14 cellular contexts compared by ENCODE assay signal in genomic region chr16:54812229-54812628, GRCh38.
DNase-seq lines count a peak whose midpoint lies in the region; ATAC-seq, FAIRE-seq and TF ChIP-seq lines count a peak whose summit lies in the region.
"Had no signal": no experiment of that assay in that cellular context is flagged by ENCODE, and none has a peak within 500 bp of the region (broad histone marks: within the 10 kb centered on the region; RNA-seq: fewer than 3 reads in every experiment).

No MANE protein-coding gene starts in this region.

- peaks cover 22% of the 10 kb centered on the region for H3K4me1 Mint-ChIP-seq in WTC11

- H3K9me3 Mint-ChIP-seq in WTC11 = no peaks in the 10 kb centered on the region
- H3K9me3 Mint-ChIP-seq: neural crest cell had no signal

- H3K4me3 Mint-ChIP-seq in WTC11 = no peak overlapping the region
- H3K4me3 Mint-ChIP-seq: neural crest cell had no signal

- H3K79me2 ChIP-seq in K562 (ENCODE audit: control insufficient read depth, insufficient read depth, low read length) = no peaks in the 10 kb centered on the region

- H3K36me3 ChIP-seq in K562 (ENCODE audit: control insufficient read depth, insufficient read depth, low read length) (no peaks in the 10 kb centered on the region), right lobe of liver (no peaks in the 10 kb centered on the region)
- H3K36me3 ChIP-seq: SJSA1 had no signal

- H3K27ac ChIP-seq in K562 (ENCODE audit: extremely low read depth, low read depth, low read length) (no peak overlapping the region), right lobe of liver (no peak overlapping the region), RWPE1 (no peak overlapping the region)
- H3K27ac ChIP-seq: SJSA1 had no signal

- DNase-seq in COR-L47 (lab: John Stamatoyannopoulos, UW) (peak; percentile 3), LHCN-M2 (ENCODE audit: low read depth) (peak; percentile 31), K562 (ENCODE audit: extremely low read depth in 1 of 4, low spot score in 3 of 4) (no peak), right lobe of liver (no peak), RWPE1 (ENCODE audit: low spot score) (no peak), GOT3 (lab: John Stamatoyannopoulos, UW) (no peak), WTC11 (ENCODE audit: low spot score) (no peak)
- DNase-seq: dermis blood vessel endothelial cell, DMS79, NCI-H69, small intestine had no signal

- TF ChIP-seq POLR2A in K562 (conservative IDR thresholded peaks at IDR 0.05) (no peak), right lobe of liver (IDR thresholded peaks at IDR 0.05) (no peak)

- BruUV-seq in K562 (replicated peaks; lab: Mats Ljungman, UMichigan) = no TSS peak

- TF ChIP-seq RAD21 in K562 (CRISPR knock-in tag; conservative IDR thresholded peaks at IDR 0.05 in 1 of 2, IDR thresholded peaks at IDR 0.05 in 1 of 2) = peak in 1 of 2 experiments; percentile 34; a peak in 1 of 4 replicates

- no peaks in the 10 kb centered on the region for H3K36me3 Mint-ChIP-seq in WTC11

- peak in 2 of 3 experiments; percentile 1 to 15; a peak in 2 of 6 replicates for TF ChIP-seq CTCF in K562 (IDR thresholded peaks at IDR 0.05 in 2 of 3, conservative IDR thresholded peaks at IDR 0.05 in 1 of 3; ENCODE audit: insufficient read depth in 2 of 3, low read depth in 1 of 3, low read length in 3 of 3)
- TF ChIP-seq CTCF in right lobe of liver (IDR thresholded peaks at IDR 0.05) = peak; percentile 10 to 42 (median 33)
- no peak for TF ChIP-seq CTCF in RWPE1 (conservative IDR thresholded peaks at IDR 0.05; ENCODE audit: low read depth)
- TF ChIP-seq CTCF in WTC11 (IDR thresholded peaks at IDR 0.05) = no peak

- no peak for ATAC-seq in K562
- ATAC-seq in right lobe of liver = peak in 3 of 4 donors; percentile 33 to 51 (median 48)
- ATAC-seq in WTC11 = no peak

- H3K27ac Mint-ChIP-seq in WTC11 = no peak overlapping the region

- peaks cover 0 to 10% of the 10 kb centered on the region in 2 experiments; a peak in 2 of 5 replicates for H3K27me3 ChIP-seq in K562 (ENCODE audit: control insufficient read depth in 2 of 2, insufficient read depth in 2 of 2, low read length in 2 of 2)
- H3K27me3 ChIP-seq in right lobe of liver = no peaks in the 10 kb centered on the region

- H3K27me3 Mint-ChIP-seq in WTC11 (ENCODE audit: low read depth) = no peaks in the 10 kb centered on the region

- TF ChIP-seq EP300 in K562 (IDR thresholded peaks at IDR 0.05; ENCODE audit: low read length) = no peak

- H2AFZ ChIP-seq in K562 (ENCODE audit: low read depth, low read length) = no peak overlapping the region

- no peaks in the 10 kb centered on the region for H3K9me1 ChIP-seq in K562 (ENCODE audit: control insufficient read depth, insufficient read depth, low read length)

- POLR2A ChIA-PET in K562 (lab: Yijun Ruan, JAX) (interaction anchor here (1.2 kb wide), 1 partner anchor 13 kb away, joined by 3 read pairs; no protein-coding TSS in a partner anchor), RWPE1 (lab: Yijun Ruan, JAX; ENCODE audit: low non-redundant PET) (no interaction called here), WTC11 (lab: Charles Lee) (no interaction called here)

- H3K4me3 ChIP-seq in K562 (no peak overlapping the region), right lobe of liver (no peak overlapping the region)
- H3K4me3 ChIP-seq: SJSA1 had no signal

- WGBS in K562 (ENCODE audit: insufficient coverage, low coverage, missing lambda C conversion rate) = 2% methylated on average over 3 of the region's 3 CpGs
- WGBS in right lobe of liver (ENCODE audit: insufficient coverage, low coverage, low lambda C conversion rate, missing lambda C conversion rate) = 19% methylated on average over 3 of the region's 3 CpGs

- H3K9ac ChIP-seq in K562 (ENCODE audit: insufficient read depth in 1 of 2, low read depth in 2 of 2, low read length in 2 of 2) = no peak overlapping the region

- no peak for FAIRE-seq in K562 (lab: Jason Lieb, UNC)
- FAIRE-seq: GM19239, small intestine had no signal

- H3K4me2 ChIP-seq in K562 (ENCODE audit: insufficient read depth, low read length) = no peak overlapping the region

- H3K9me3 ChIP-seq in K562 (replicated peaks; ENCODE audit: control insufficient read depth, insufficient read depth, low read depth, low read length) = no peaks in the 10 kb centered on the region
- H3K9me3 ChIP-seq in right lobe of liver = no peaks in the 10 kb centered on the region
- H3K9me3 ChIP-seq: SJSA1 had no signal

- intact Hi-C loops in K562 (cut with micrococcal nuclease) = no loop called here
- intact Hi-C loops in right lobe of liver (cut with DNase I) = no loop called here

- CTCF ChIA-PET in K562 (lab: Yijun Ruan, JAX; ENCODE audit: low intra/inter-chr PET ratio) = no interaction called here
- CTCF ChIA-PET in RWPE1 (lab: Yijun Ruan, JAX) = interaction anchor here (0.7 kb wide), 1 partner anchor 167 kb away, joined by 3 read pairs; no protein-coding TSS in a partner anchor
- CTCF ChIA-PET in WTC11 (lab: Charles Lee) = no interaction called here

- H3K4me1 ChIP-seq in K562 (replicated peaks in 1 of 2; ENCODE audit: control insufficient read depth in 2 of 2, insufficient read depth in 2 of 2, low read length in 2 of 2) (no peaks in the 10 kb centered on the region), right lobe of liver (no peaks in the 10 kb centered on the region)
- H3K4me1 ChIP-seq: SJSA1 had no signal

- in situ Hi-C loops in K562 (cut with MboI) = no loop called here

- no peaks in the 10 kb centered on the region for H4K20me1 ChIP-seq in K562 (replicated peaks; ENCODE audit: control insufficient read depth, insufficient read depth, low read length)

TF ChIP-seq in K562, 482 proteins besides CTCF, POLR2A, EP300 and RAD21 (continues in another document):
- TF ChIP-seq NBN (IDR thresholded peaks at IDR 0.05; ENCODE audit: low read depth) = no peak
- TF ChIP-seq KAT8 (IDR thresholded peaks at IDR 0.05; ENCODE audit: low read depth) = no peak
- no peak for TF ChIP-seq THRAP3 (IDR thresholded peaks at IDR 0.05; ENCODE audit: borderline replicate concordance)
- TF ChIP-seq ZNF445 (CRISPR knock-in tag; IDR thresholded peaks at IDR 0.05; ENCODE audit: low read depth) = no peak
- no peak for TF ChIP-seq NCOA4 (IDR thresholded peaks at IDR 0.05; ENCODE audit: partially characterized antibody)
- no peak for TF ChIP-seq ZNF133 (CRISPR knock-in tag; IDR thresholded peaks at IDR 0.05)
- TF ChIP-seq DLX4 (CRISPR knock-in tag; IDR thresholded peaks at IDR 0.05) = no peak
- no peak for TF ChIP-seq ZNF197 (CRISPR knock-in tag; IDR thresholded peaks at IDR 0.05; ENCODE audit: low read depth)
- no peak for TF ChIP-seq NFATC3 (IDR thresholded peaks at IDR 0.05)
- TF ChIP-seq BRD4 (IDR thresholded peaks at IDR 0.05) = no peak
- no peak for TF ChIP-seq ZNF668 (CRISPR knock-in tag; IDR thresholded peaks at IDR 0.05)
- TF ChIP-seq ZNF124 (CRISPR knock-in tag; IDR thresholded peaks at IDR 0.05) = no peak

TF ChIP-seq in WTC11, 78 proteins besides CTCF, POLR2A, EP300 and RAD21 (continues in another document):
- TF ChIP-seq ZNF219 (CRISPR knock-in tag; IDR thresholded peaks at IDR 0.05; ENCODE audit: borderline replicate concordance) = no peak
- no peak for TF ChIP-seq ATF2 (CRISPR knock-in tag; IDR thresholded peaks at IDR 0.05; ENCODE audit: borderline replicate concordance, low read depth)
- TF ChIP-seq NFATC4 (CRISPR knock-in tag; IDR thresholded peaks at IDR 0.05) = no peak
- TF ChIP-seq SMAD3 (CRISPR knock-in tag; IDR thresholded peaks at IDR 0.05; ENCODE audit: borderline replicate concordance) = no peak
- no peak for TF ChIP-seq NR1H2 (CRISPR knock-in tag; IDR thresholded peaks at IDR 0.05)
- no peak for TF ChIP-seq E2F4 (CRISPR knock-in tag; IDR thresholded peaks at IDR 0.05; ENCODE audit: borderline replicate concordance, low read depth)
- TF ChIP-seq PRRX2 (CRISPR knock-in tag; IDR thresholded peaks at IDR 0.05) = no peak
- no peak for TF ChIP-seq CREM (CRISPR knock-in tag; IDR thresholded peaks at IDR 0.05)
- TF ChIP-seq USF1 (CRISPR knock-in tag; IDR thresholded peaks at IDR 0.05) = no peak
- no peak for TF ChIP-seq HMGXB4 (CRISPR knock-in tag; IDR thresholded peaks at IDR 0.05)
- no peak for TF ChIP-seq HMGA2 (CRISPR knock-in tag; IDR thresholded peaks at IDR 0.05)

Comparison
In these comparisons a context has a peak if more than half of its experiments do, and no peak if none do; other contexts are left out.
1. DNase-seq: peak in COR-L47 (single experiment) and LHCN-M2 (single experiment); none in K562 (0 of 4), right lobe of liver (0 of 3), RWPE1 (single experiment), GOT3 (single experiment) and WTC11 (single experiment).
2. ATAC-seq: peak in right lobe of liver (3 of 4); none in K562 (single experiment) and WTC11 (single experiment).
3. CTCF ChIP-seq: peak in K562 (2 of 3) and right lobe of liver (4 of 4); none in RWPE1 (single experiment) and WTC11 (single experiment).